10 cellular contexts compared by ENCODE assay signal in genomic region chr17:2067559-2067958, GRCh38. TPM values are rescaled to one million over a fixed set of nuclear protein-coding genes. Genes with fewer than 3 reads are reported as not detected.
DNase-seq lines count a peak whose midpoint lies in the region; ATAC-seq and TF ChIP-seq lines count a peak whose summit lies in the region.
"Had no signal": no experiment of that assay in that cellular context is flagged by ENCODE, and none has a peak within 500 bp of the region (broad histone marks: within the 10 kb centered on the region; RNA-seq: fewer than 3 reads in every experiment).

No MANE protein-coding gene starts in this region.

- H2AFZ ChIP-seq in DND-41 (ENCODE audit: low read depth, low read length) = no peak overlapping the region

- H3K4me1 Mint-ChIP-seq in T-helper 17 cell = peaks cover 21% of the 10 kb centered on the region
- peaks cover 10 to 32% of the 10 kb centered on the region in 2 donors for H3K4me1 Mint-ChIP-seq in natural killer cell

- H3K9ac ChIP-seq in DND-41 (ENCODE audit: low read depth, low read length) = no peak overlapping the region

- H3K27me3 ChIP-seq in DND-41 (ENCODE audit: insufficient read depth, low read length, poor library complexity) = no peaks in the 10 kb centered on the region
- H3K27me3 ChIP-seq: neutrophil had no signal

- H3K4me1 ChIP-seq in DND-41 (ENCODE audit: insufficient read depth, low read length) = no peaks in the 10 kb centered on the region

- H3K4me3 Mint-ChIP-seq in T-helper 17 cell (no peak overlapping the region), natural killer cell (no peak overlapping the region)

- H3K27me3 Mint-ChIP-seq in T-helper 17 cell (peaks cover 11% of the 10 kb centered on the region), natural killer cell (ENCODE audit: low read depth in 2 of 2) (no peaks in the 10 kb centered on the region)

- no peaks in the 10 kb centered on the region for H3K9me3 Mint-ChIP-seq in natural killer cell

- H3K4me3 ChIP-seq in DND-41 (ENCODE audit: low read depth in 1 of 2, low read length in 2 of 2) = no peak overlapping the region
- H3K4me3 ChIP-seq in fibroblast of the aortic adventitia (ENCODE audit: low read depth, low read length) = no peak overlapping the region

- no peak for ATAC-seq in DND-41 (ENCODE audit: insufficient read depth, low read depth)
- no peak for ATAC-seq in T-helper 17 cell
- ATAC-seq in sciatic nerve = peak; percentile 21
- no peak for ATAC-seq in natural killer cell

- H3K79me2 ChIP-seq in DND-41 (ENCODE audit: insufficient read depth, low read length) = no peaks in the 10 kb centered on the region

- H3K9me3 ChIP-seq in DND-41 (ENCODE audit: insufficient read depth, low read length, severe bottlenecking) (no peaks in the 10 kb centered on the region), T-helper 17 cell (ENCODE audit: control insufficient read depth, low read length, poor library complexity, severe bottlenecking) (no peaks in the 10 kb centered on the region)
- H3K9me3 ChIP-seq: neutrophil had no signal

- peak overlapping the region; percentile 27 for H3K27ac Mint-ChIP-seq in T-helper 17 cell
- no peak overlapping the region for H3K27ac Mint-ChIP-seq in natural killer cell

- no peak for TF ChIP-seq CTCF in DND-41 (IDR thresholded peaks at IDR 0.05; ENCODE audit: borderline replicate concordance, extremely low read depth, low read length, poor library complexity, severe bottlenecking)
- TF ChIP-seq CTCF in fibroblast of the aortic adventitia (IDR thresholded peaks at IDR 0.05; ENCODE audit: insufficient read depth, low read length) = no peak
- TF ChIP-seq CTCF in natural killer cell (IDR thresholded peaks at IDR 0.05) = no peak

- DNase-seq in DND-41 (peak; percentile 27), T-helper 17 cell (no peak), fibroblast of the aortic adventitia (ENCODE audit: low read depth) (peak; percentile 73), sciatic nerve (ENCODE audit: low spot score) (peak; percentile 70), SK-N-DZ (ENCODE audit: low spot score) (no peak), NCI-H146 (lab: John Stamatoyannopoulos, UW) (no peak), natural killer cell (no peak)
- DNase-seq in stimulated activated CD4-positive, alpha-beta T cell treated with anti-CD3 and anti-CD28 coated beads, Interleukin-15, amount 100 ng/mL, for 24 hours = no peak
- DNase-seq: activated effector memory CD4-positive, alpha-beta T cell treated with anti-CD3 and anti-CD28 coated beads, Interleukin-2, amount 50 U/mL, for 16 hours had no signal

- H3K4me2 ChIP-seq in DND-41 (ENCODE audit: insufficient read depth, low read length) = no peak overlapping the region

- peaks cover 6% of the 10 kb centered on the region; the same call in 1 of the 2 replicates for H4K20me1 ChIP-seq in DND-41 (ENCODE audit: insufficient read depth, low read length)

- no peak overlapping the region for H3K27ac ChIP-seq in DND-41 (ENCODE audit: low read length)
- H3K27ac ChIP-seq: neutrophil had no signal

- intact Hi-C loops in sciatic nerve (cut with DNase I) (no loop called here), natural killer cell (cut with micrococcal nuclease) (no loop called here)

- peaks cover 84% of the 10 kb centered on the region for H3K36me3 ChIP-seq in DND-41 (ENCODE audit: insufficient read depth, low read length)

- H3K36me3 Mint-ChIP-seq in T-helper 17 cell (ENCODE audit: low read depth) (peaks cover 23% of the 10 kb centered on the region), natural killer cell (no peaks in the 10 kb centered on the region)

RNA-seq across cellular contexts. Expression of gene HIC1, which starts 12.7 kb away (rescaled TPM):
- total RNA-seq in T-helper 17 cell = 1 to 10 TPM; 4.6 to 8.1 TPM
- total RNA-seq in fibroblast of the aortic adventitia (ENCODE audit: low replicate concordance) = 36.4 and 57.6 TPM in 2 replicates
- 85.0 TPM for total RNA-seq in sciatic nerve
- 0.89 and 4.4 TPM in 2 replicates for polyA plus RNA-seq in SK-N-DZ (2014; cell fraction: cytosol; rRNA removed)
- polyA plus RNA-seq in SK-N-DZ (2014; cell fraction: nucleus; rRNA removed) = 9.0 and 14.7 TPM in 2 replicates
- 10 to 100 TPM; 19.2 to 26.4 (median 20.7) TPM for total RNA-seq in natural killer cell

RNA-seq across cellular contexts. Expression of gene OVCA2, which starts 25.7 kb away (rescaled TPM):
- total RNA-seq in T-helper 17 cell (10 to 100 TPM; 28.4 to 35.2 TPM), fibroblast of the aortic adventitia (ENCODE audit: low replicate concordance) (38.8 and 39.9 TPM in 2 replicates), sciatic nerve (12.9 TPM), natural killer cell (10 to 100 TPM; 27.9 to 33.8 (median 28.5) TPM)
- 40.6 and 46.7 TPM in 2 replicates for polyA plus RNA-seq in SK-N-DZ (2014; cell fraction: cytosol; rRNA removed)
- 28.2 and 44.6 TPM in 2 replicates for polyA plus RNA-seq in SK-N-DZ (2014; cell fraction: nucleus; rRNA removed)

RNA-seq across cellular contexts. Expression of gene DPH1, which starts 37.6 kb away (rescaled TPM):
- total RNA-seq in T-helper 17 cell = 10 to 100 TPM; 85.1 to 92.6 TPM
- 28.8 and 50.5 TPM in 2 replicates for total RNA-seq in fibroblast of the aortic adventitia (ENCODE audit: low replicate concordance)
- 37.7 TPM for total RNA-seq in sciatic nerve
- 48.4 and 48.9 TPM in 2 replicates for polyA plus RNA-seq in SK-N-DZ (2014; cell fraction: cytosol; rRNA removed)
- 129 and 146 TPM in 2 replicates for polyA plus RNA-seq in SK-N-DZ (2014; cell fraction: nucleus; rRNA removed)
- total RNA-seq in natural killer cell = 10 to 100 TPM; 60.2 to 65.2 (median 63.2) TPM

RNA-seq across cellular contexts. Expression of gene RTN4RL1, which starts 42.4 kb away (rescaled TPM):
- total RNA-seq in T-helper 17 cell (under 1 TPM; 0.21 to 0.90 TPM), fibroblast of the aortic adventitia (ENCODE audit: low replicate concordance) (0.27 and 0.90 TPM in 2 replicates), sciatic nerve (5.8 TPM), natural killer cell (under 1 TPM in 2 of 3 donors, not detected in 1; 0.15 to 0.23 TPM)
- not detected in 2 replicates for polyA plus RNA-seq in SK-N-DZ (2014; cell fraction: cytosol; rRNA removed)
- 0.34 TPM in 1 of 2 replicates, not detected in the other for polyA plus RNA-seq in SK-N-DZ (2014; cell fraction: nucleus; rRNA removed)

Comparison
In these comparisons a context has a peak if more than half of its experiments do, and no peak if none do; other contexts are left out.
1. DNase-seq: peak in DND-41 (single experiment), fibroblast of the aortic adventitia (single experiment) and sciatic nerve (single experiment); none in T-helper 17 cell (0 of 3), SK-N-DZ (single experiment), NCI-H146 (single experiment), stimulated activated CD4-positive, alpha-beta T cell treated with anti-CD3 and anti-CD28 coated beads, Interleukin-15, amount 100 ng/mL, for 24 hours (single experiment) and natural killer cell (single experiment).